Comparison of ENCODE assay signal across 17 cellular contexts in genomic region chr12:90084018-90084417, GRCh38.
DNase-seq lines count a peak whose midpoint lies in the region; ATAC-seq, FAIRE-seq and TF ChIP-seq lines count a peak whose summit lies in the region.
"Had no signal": no experiment of that assay in that cellular context is flagged by ENCODE, and none has a peak within 500 bp of the region (broad histone marks: within the 10 kb centered on the region; RNA-seq: fewer than 3 reads in every experiment).

No MANE protein-coding gene starts in this region.

- H3K14ac ChIP-seq in IMR-90 (replicated peaks; ENCODE audit: low read depth, low read length), result no peak overlapping the region

- H3K4ac ChIP-seq in IMR-90 (ENCODE audit: low read depth, low read length), result no peak overlapping the region

- H3K27ac ChIP-seq in IMR-90 (ENCODE audit: insufficient read depth, low read length), result no peak overlapping the region
- no peak overlapping the region for H3K27ac ChIP-seq in astrocyte (ENCODE audit: low read depth, low read length)
- H3K27ac ChIP-seq: GM23248 had no signal

- H2BK5ac ChIP-seq in IMR-90 (ENCODE audit: low read depth, low read length, poor library complexity, severe bottlenecking), result no peak overlapping the region

- ATAC-seq in IMR-90 (ENCODE audit: low read depth), result no peak
- no peak for ATAC-seq in HG03159 (IDR thresholded peaks at IDR 0.05; ENCODE audit: unreplicated experiment)
- ATAC-seq: CD8-positive, alpha-beta T cell had no signal

- H2AK5ac ChIP-seq in IMR-90 (ENCODE audit: low read depth, low read length), result no peak overlapping the region

- H4K5ac ChIP-seq in IMR-90 (ENCODE audit: low read depth, low read length), result no peak overlapping the region

- H3K18ac ChIP-seq in IMR-90 (ENCODE audit: low read depth, low read length), result no peak overlapping the region; the same call in 1 of the 2 replicates

- H2AFZ ChIP-seq in IMR-90 (replicated peaks; ENCODE audit: low read length, poor library complexity), result no peak overlapping the region
- H2AFZ ChIP-seq in astrocyte (ENCODE audit: low read depth, low read length), result no peak overlapping the region
- H2AFZ ChIP-seq: GM23248 had no signal

- no peak overlapping the region for H2BK15ac ChIP-seq in IMR-90 (ENCODE audit: low read depth, low read length)

- H3K23ac ChIP-seq in IMR-90 (ENCODE audit: low read depth, low read length), result no peak overlapping the region

- no peak overlapping the region for H2AK9ac ChIP-seq in IMR-90 (replicated peaks; ENCODE audit: low read depth, low read length, poor library complexity)

- POLR2A ChIA-PET in IMR-90 (lab: Charles Lee; ENCODE audit: unreplicated experiment), result no interaction called here

- H4K20me1 ChIP-seq in IMR-90 (ENCODE audit: insufficient read depth, low read length) (no peaks in the 10 kb centered on the region), astrocyte (ENCODE audit: insufficient read depth, low read length) (no peaks in the 10 kb centered on the region)

- H3K9me3 ChIP-seq in IMR-90 (ENCODE audit: control insufficient read depth, insufficient read depth, low read length) (no peaks in the 10 kb centered on the region), astrocyte (ENCODE audit: insufficient read depth, low read depth, low read length) (no peaks in the 10 kb centered on the region)

- TF ChIP-seq POLR2A in IMR-90 (IDR thresholded peaks at IDR 0.05; ENCODE audit: low read depth, low read length), result no peak

- H4K8ac ChIP-seq in IMR-90 (ENCODE audit: low read depth in 2 of 2, low read length in 2 of 2), result no peak overlapping the region

- DNase-seq in IMR-90, result peak; percentile 59
- no peak for DNase-seq in astrocyte (ENCODE audit: low read depth)
- peak; percentile 38 for DNase-seq in kidney tubule cell (ENCODE audit: low spot score)
- DNase-seq in SW480 (ENCODE audit: low spot score), result no peak
- no peak for DNase-seq in NCI-H82 (lab: John Stamatoyannopoulos, UW)
- DNase-seq: CD8-positive, alpha-beta T cell; COR-L47; DMS 273 treated with DMSO at 0.1 percent for 48 hours; DMS79; GM23248; H7; KBM-7 had no signal

- H3K9me3 Mint-ChIP-seq in astrocyte (ENCODE audit: unreplicated experiment), result peaks cover 1% of the 10 kb centered on the region
- H3K9me3 Mint-ChIP-seq: CD8-positive, alpha-beta T cell had no signal

- no peak overlapping the region for H3K56ac ChIP-seq in IMR-90 (ENCODE audit: extremely low read depth, insufficient read depth, low read length)

- H3K4me3 ChIP-seq in IMR-90 (ENCODE audit: insufficient read depth, low read depth, low read length) (no peak overlapping the region), astrocyte (ENCODE audit: insufficient read depth, low read depth, low read length) (no peak overlapping the region)
- H3K4me3 ChIP-seq: GM23248 had no signal

- peaks cover 6% of the 10 kb centered on the region; the same call in 1 of the 2 replicates for H3K4me1 ChIP-seq in IMR-90 (ENCODE audit: control insufficient read depth, insufficient read depth, low read length)
- peaks cover 12% of the 10 kb centered on the region for H3K4me1 ChIP-seq in astrocyte (ENCODE audit: insufficient read depth, low read length)

- BruUV-seq in IMR-90 (replicated peaks; lab: Mats Ljungman, UMichigan), result no TSS peak

- FAIRE-seq in astrocyte (lab: Jason Lieb, UNC), result no peak
- FAIRE-seq: G401.6, GM12891, HTR-8/SVneo had no signal

- no peak for TF ChIP-seq RAD21 in IMR-90 (IDR thresholded peaks at IDR 0.05; ENCODE audit: low read length)

- intact Hi-C loops in IMR-90 (cut with micrococcal nuclease), result no loop called here

- peaks cover 18% of the 10 kb centered on the region for H3K4me1 Mint-ChIP-seq in astrocyte (ENCODE audit: low read depth, unreplicated experiment)
- H3K4me1 Mint-ChIP-seq: CD14-positive monocyte had no signal

- no peaks in the 10 kb centered on the region for H3K79me2 ChIP-seq in astrocyte (ENCODE audit: insufficient read depth, low read length)

- no peaks in the 10 kb centered on the region for H3K27me3 Mint-ChIP-seq in astrocyte (ENCODE audit: low read depth, unreplicated experiment)

- dilution Hi-C loops in IMR-90 (cut with HindIII; ENCODE audit: low sequenced_read_pairs, unreplicated experiment), result no loop called here

- peak overlapping the region; percentile 59; the same call in 1 of the 2 replicates for H2BK20ac ChIP-seq in IMR-90 (ENCODE audit: low read depth, low read length)

- TF ChIP-seq CTCF in IMR-90 (conservative IDR thresholded peaks at IDR 0.05; ENCODE audit: low read depth, low read length) (no peak), astrocyte (IDR thresholded peaks at IDR 0.05; ENCODE audit: insufficient read depth, low read depth, low read length) (no peak)

- in situ Hi-C loops in IMR-90 (cut with MboI; ENCODE audit: low sequenced_read_pairs), result no loop called here

- no peaks in the 10 kb centered on the region for H3K27me3 ChIP-seq in IMR-90 (ENCODE audit: control insufficient read depth, insufficient read depth, low read length)
- no peaks in the 10 kb centered on the region for H3K27me3 ChIP-seq in astrocyte (ENCODE audit: insufficient read depth, low read length)

- WGBS in IMR-90 (ENCODE audit: extremely low coverage in 2 of 2, insufficient read length in 1 of 2), 2 experiments, result no CpG with 5 or more reads among the region's 2 CpGs

- no peak overlapping the region for H2BK120ac ChIP-seq in IMR-90 (ENCODE audit: low read depth, low read length)

- no peaks in the 10 kb centered on the region for H3K36me3 ChIP-seq in IMR-90 (ENCODE audit: control insufficient read depth, insufficient read depth, low read length)
- no peaks in the 10 kb centered on the region for H3K36me3 ChIP-seq in astrocyte (ENCODE audit: insufficient read depth, low read length)

- no peaks in the 10 kb centered on the region for H3K9me1 ChIP-seq in IMR-90 (ENCODE audit: insufficient read depth, low read length)

- H3K79me1 ChIP-seq in IMR-90 (ENCODE audit: low read depth in 1 of 2, low read length in 2 of 2), result no peaks in the 10 kb centered on the region; a peak in 1 of 4 replicates

- H3K9ac ChIP-seq in IMR-90 (ENCODE audit: low read depth, low read length), result no peak overlapping the region
- H3K9ac ChIP-seq in astrocyte (ENCODE audit: low read length), result no peak overlapping the region
- H3K9ac ChIP-seq: GM23248 had no signal

- H3K4me3 Mint-ChIP-seq in astrocyte (ENCODE audit: unreplicated experiment), result no peak overlapping the region
- H3K4me3 Mint-ChIP-seq: CD14-positive monocyte; CD8-positive, alpha-beta T cell had no signal

- no peaks in the 10 kb centered on the region for H3K36me3 Mint-ChIP-seq in astrocyte (ENCODE audit: low read depth, unreplicated experiment)
- H3K36me3 Mint-ChIP-seq: CD14-positive monocyte; CD8-positive, alpha-beta T cell had no signal

- no peak overlapping the region for H3K4me2 ChIP-seq in IMR-90 (ENCODE audit: low read depth, low read length)
- no peak overlapping the region for H3K4me2 ChIP-seq in astrocyte (ENCODE audit: low read length)

- H4K91ac ChIP-seq in IMR-90 (ENCODE audit: insufficient read depth, low read depth, low read length), result no peak overlapping the region

- CTCF ChIA-PET in IMR-90 (lab: Yijun Ruan, JAX), result interaction anchor here (0.6 kb wide), 1 partner anchor 12 kb away, joined by 3 read pairs; no protein-coding TSS in a partner anchor

- peak overlapping the region; percentile 58 for H3K27ac Mint-ChIP-seq in astrocyte (ENCODE audit: unreplicated experiment)
- H3K27ac Mint-ChIP-seq: CD14-positive monocyte; CD8-positive, alpha-beta T cell had no signal

TF ChIP-seq in IMR-90, 13 proteins besides CTCF, POLR2A, EP300 and RAD21:
- TF ChIP-seq NFE2L2 (IDR thresholded peaks at IDR 0.05; ENCODE audit: low read depth, low read length), result peak; percentile 92
- no peak for TF ChIP-seq CEBPB (IDR thresholded peaks at IDR 0.05; ENCODE audit: low read depth, low read length)
- peak; percentile 83 for TF ChIP-seq MAFK (IDR thresholded peaks at IDR 0.05; ENCODE audit: low read depth, low read length)
- no peak for TF ChIP-seq RCOR1 (IDR thresholded peaks at IDR 0.05; ENCODE audit: insufficient replicate concordance, low read length)

Comparison
In these comparisons a context has a peak if more than half of its experiments do, and no peak if none do; other contexts are left out.
1. DNase-seq: peak in IMR-90 (single experiment) and kidney tubule cell (single experiment); none in astrocyte (single experiment), SW480 (single experiment) and NCI-H82 (single experiment).